1 cellular context compared by ENCODE assay signal in the genomic region with DNA sequence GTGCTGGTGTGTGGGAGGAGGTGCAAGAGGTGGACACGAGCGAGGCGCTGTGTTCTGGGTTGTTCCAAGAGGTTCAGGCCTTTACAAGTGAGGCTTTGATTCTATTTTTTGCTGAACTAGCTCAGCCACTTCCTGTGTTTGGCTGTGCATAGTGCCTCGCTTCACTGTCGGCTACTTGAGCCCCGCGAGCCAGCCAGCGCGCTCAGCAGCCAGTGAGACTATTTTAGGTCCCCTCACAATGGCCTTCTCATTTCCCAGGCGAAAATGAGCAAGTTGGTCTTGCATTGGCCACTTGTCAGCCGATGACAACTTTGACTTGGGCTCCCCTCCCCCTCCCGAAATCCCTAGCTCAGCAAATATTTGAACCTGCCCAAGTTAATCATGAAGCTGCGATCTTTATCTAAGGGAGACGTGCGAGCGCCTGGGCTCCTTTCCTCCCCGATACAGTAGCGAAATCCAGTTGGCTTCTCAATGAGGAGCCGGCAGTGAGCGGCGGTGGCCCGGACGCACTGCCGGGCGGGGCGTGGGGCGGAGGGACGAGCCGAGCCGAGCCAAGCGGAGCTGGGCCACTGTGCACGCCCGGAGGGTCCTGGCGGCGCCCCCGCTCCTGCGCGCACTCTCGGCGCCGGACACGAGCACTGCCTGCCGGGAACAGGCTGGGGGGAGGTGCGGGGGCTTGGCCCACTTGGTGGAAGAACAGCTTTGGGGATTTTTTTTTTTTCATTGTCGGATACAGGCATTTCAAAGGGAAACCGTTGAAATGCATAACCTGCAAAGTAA.
TF ChIP-seq lines count a peak whose summit lies in the region.

No MANE protein-coding gene starts in this region.

TF ChIP-seq in GM12878, 131 proteins besides CTCF, POLR2A, EP300 and RAD21 (continued from another document):
- TF ChIP-seq, protein P1, sequence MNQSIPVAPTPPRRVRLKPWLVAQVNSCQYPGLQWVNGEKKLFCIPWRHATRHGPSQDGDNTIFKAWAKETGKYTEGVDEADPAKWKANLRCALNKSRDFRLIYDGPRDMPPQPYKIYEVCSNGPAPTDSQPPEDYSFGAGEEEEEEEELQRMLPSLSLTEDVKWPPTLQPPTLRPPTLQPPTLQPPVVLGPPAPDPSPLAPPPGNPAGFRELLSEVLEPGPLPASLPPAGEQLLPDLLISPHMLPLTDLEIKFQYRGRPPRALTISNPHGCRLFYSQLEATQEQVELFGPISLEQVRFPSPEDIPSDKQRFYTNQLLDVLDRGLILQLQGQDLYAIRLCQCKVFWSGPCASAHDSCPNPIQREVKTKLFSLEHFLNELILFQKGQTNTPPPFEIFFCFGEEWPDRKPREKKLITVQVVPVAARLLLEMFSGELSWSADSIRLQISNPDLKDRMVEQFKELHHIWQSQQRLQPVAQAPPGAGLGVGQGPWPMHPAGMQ (IDR thresholded peaks at IDR 0.05; ENCODE audit: borderline replicate concordance) = no peak
- peak; percentile 27 to 35; a peak in 3 of 4 replicates for TF ChIP-seq IKZF2 (IDR thresholded peaks at IDR 0.05)
